In the genomic region with DNA sequence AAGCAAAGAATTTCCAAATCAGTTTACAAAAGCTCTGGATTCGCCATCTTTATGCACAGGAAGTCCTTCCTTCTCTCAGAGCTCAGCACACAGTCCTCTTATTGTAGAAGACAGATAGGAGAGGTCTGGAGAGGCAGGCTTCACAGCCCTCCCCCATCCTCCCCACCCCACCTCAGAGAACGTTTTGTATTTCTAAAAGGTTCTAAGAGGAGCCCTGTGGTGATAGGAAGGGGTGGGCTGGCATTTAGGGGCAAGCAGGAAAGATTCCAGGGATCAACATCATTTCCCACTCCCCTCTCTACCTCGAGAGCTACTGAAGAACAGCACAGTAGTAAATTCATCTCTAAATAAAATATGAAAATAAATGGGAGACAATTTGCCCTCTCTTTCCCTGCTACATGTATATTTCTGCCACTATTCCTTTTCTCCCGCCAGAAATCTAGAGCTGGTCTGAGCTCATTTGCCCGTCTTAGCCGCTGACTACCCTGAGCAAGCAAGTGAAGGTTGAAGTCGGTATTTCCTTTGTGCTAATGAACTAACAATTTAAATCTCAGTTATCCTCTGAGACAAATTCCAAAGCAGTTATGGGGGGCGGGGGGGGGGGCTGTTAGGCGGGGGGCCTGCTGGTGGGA, we compare ENCODE assay signal across 19 cellular contexts. TPM values are rescaled to one million over a fixed set of nuclear protein-coding genes. Genes with fewer than 3 reads are reported as not detected.
A peak's percentile ranks its signal among the peaks of the same experiment; 100 is the strongest.
DNase-seq lines count a peak whose midpoint lies in the region; ATAC-seq and TF ChIP-seq lines count a peak whose summit lies in the region.
"Had no signal": no experiment of that assay in that cellular context is flagged by ENCODE, and none has a peak within 500 bp of the region (broad histone marks: within the 10 kb centered on the region; RNA-seq: fewer than 3 reads in every experiment).

No MANE protein-coding gene starts in this region.

- TF ChIP-seq CTCF in Calu3 (IDR thresholded peaks at IDR 0.05; ENCODE audit: unreplicated experiment) (no peak), PC-3 (conservative IDR thresholded peaks at IDR 0.05; ENCODE audit: low read depth, low read length) (no peak)

- no peaks in the 10 kb centered on the region for H3F3A ChIP-seq in PC-3 (ENCODE audit: low read length, unreplicated experiment)

- no peaks in the 10 kb centered on the region for H4K20me1 ChIP-seq in PC-3 (ENCODE audit: low read length)

- H3K9me3 ChIP-seq in HUES48 (ENCODE audit: control insufficient read depth, insufficient read depth, low read length) = no peaks in the 10 kb centered on the region
- no peaks in the 10 kb centered on the region for H3K9me3 ChIP-seq in SK-N-MC (ENCODE audit: low read depth, low read length)
- no peaks in the 10 kb centered on the region for H3K9me3 ChIP-seq in PC-3 (ENCODE audit: low read length)
- H3K9me3 ChIP-seq: adrenal gland had no signal

- POLR2A ChIA-PET in PC-3 (lab: Charles Lee; ENCODE audit: unreplicated experiment) = interaction anchor here (0.6 kb wide), 1 partner anchor 1084 kb away, joined by 5 read pairs; no protein-coding TSS in a partner anchor
- POLR2A ChIA-PET in HEK293T (lab: Yijun Ruan, JAX) = interaction anchor here (0.6 to 1.5 kb wide), 2 partner anchors 53 to 85 kb away, joined by 3 read pairs; no protein-coding TSS in a partner anchor

- H3K9me3 Mint-ChIP-seq in Calu3 (ENCODE audit: low read depth, unreplicated experiment) = no peaks in the 10 kb centered on the region
- H3K9me3 Mint-ChIP-seq: effector memory CD8-positive, alpha-beta T cell had no signal

- no peaks in the 10 kb centered on the region for H3K4me1 Mint-ChIP-seq in Calu3 (ENCODE audit: low read depth, unreplicated experiment)
- H3K4me1 Mint-ChIP-seq: activated B cell treated with CpG ODN at 0.5 μM for 24 hours had no signal

- H2AFZ ChIP-seq in PC-3 (ENCODE audit: low read length) = no peak overlapping the region

- H3K36me3 Mint-ChIP-seq in Calu3 (ENCODE audit: insufficient read depth, unreplicated experiment) = peaks cover 45% of the 10 kb centered on the region

- H3K4me1 ChIP-seq in HUES48 (ENCODE audit: control insufficient read depth, insufficient read depth, low read length) = peaks cover 67% of the 10 kb centered on the region
- peaks cover 12% of the 10 kb centered on the region for H3K4me1 ChIP-seq in PC-3 (ENCODE audit: insufficient read depth, low read length)
- H3K4me1 ChIP-seq: adrenal gland had no signal

- H3K79me2 ChIP-seq in PC-3 (ENCODE audit: low read length) = peaks cover 3% of the 10 kb centered on the region

- BruUV-seq in Calu3 (replicated peaks; lab: Mats Ljungman, UMichigan) (no TSS peak), PC-3 (replicated peaks; lab: Mats Ljungman, UMichigan) (no TSS peak)

- DNase-seq in Calu3 (no peak), SK-N-MC (ENCODE audit: low read depth, low spot score) (no peak), left kidney (ENCODE audit: low read depth, low spot score) (peak; percentile 53), PC-3 (no peak), HEK293T (ENCODE audit: extremely low spot score) (no peak)
- DNase-seq in activated T-cell treated with anti-CD3 and anti-CD28 coated beads, Interleukin-2, amount 50 U/mL, for 48 hours = no peak
- DNase-seq in activated naive CD4-positive, alpha-beta T cell (lab: John Stamatoyannopoulos, UW) = no peak
- DNase-seq: activated B cell treated with CpG ODN at 0.5 μM for 24 hours; adrenal gland; CD4-positive, alpha-beta T cell; DND-41; effector memory CD8-positive, alpha-beta T cell; hippocampal formation; kidney glomerular epithelial cell; NCI-H2107; NCI-H82; stimulated activated naive CD8-positive, alpha-beta T cell treated with anti-CD3 and anti-CD28 coated beads, Interleukin-15, Interleukin-2, amounts not matched to agents 100 U/mL and 50 U/mL, for 24 hours had no signal

- peaks cover 98% of the 10 kb centered on the region for H3K27me3 ChIP-seq in HUES48 (ENCODE audit: control insufficient read depth, insufficient read depth, low read length)
- no peaks in the 10 kb centered on the region for H3K27me3 ChIP-seq in PC-3 (ENCODE audit: low read length)

- peak overlapping the region; percentile 41 for H3K27ac Mint-ChIP-seq in Calu3 (ENCODE audit: unreplicated experiment)
- H3K27ac Mint-ChIP-seq: activated B cell treated with CpG ODN at 0.5 μM for 24 hours; activated T-helper 1 cell treated with anti-CD3 and anti-CD28 coated beads, Interleukin-12 subunit alpha, Interleukin-12 subunit beta, Interleukin-2, Interleukin-4 antibody, amounts not matched to agents 30 ng/mL and 10 ng/mL and 1 ng/mL, durations not matched to agents 14 hours and 24 hours and 36 hours; CD4-positive, alpha-beta T cell; effector memory CD8-positive, alpha-beta T cell had no signal

- H3K9ac ChIP-seq in HUES48 (ENCODE audit: low read depth, low read length) (no peak overlapping the region), SK-N-MC (ENCODE audit: insufficient read length) (no peak overlapping the region), PC-3 (ENCODE audit: low read length) (no peak overlapping the region)

- no peak overlapping the region for H3K4me2 ChIP-seq in PC-3 (ENCODE audit: low read length)

- H3K4me3 ChIP-seq in HUES48 (ENCODE audit: low read depth, low read length) (peak overlapping the region; percentile 32), SK-N-MC (no peak overlapping the region), PC-3 (ENCODE audit: low read length) (no peak overlapping the region)
- H3K4me3 ChIP-seq: adrenal gland had no signal

- intact Hi-C loops in Calu3 (cut with micrococcal nuclease; ENCODE audit: unreplicated experiment) (no loop called here), PC-3 (cut with micrococcal nuclease) (no loop called here)

- no peak for ATAC-seq in PC-3
- ATAC-seq: effector memory CD8-positive, alpha-beta T cell; stimulated activated naive CD8-positive, alpha-beta T cell treated with anti-CD3 and anti-CD28 coated beads, Interleukin-15, Interleukin-2, amounts not matched to agents 100 U/mL and 50 U/mL, for 24 hours had no signal

- no peak overlapping the region for H3K4me3 Mint-ChIP-seq in Calu3 (ENCODE audit: low read depth, unreplicated experiment)
- H3K4me3 Mint-ChIP-seq: activated B cell treated with CpG ODN at 0.5 μM for 24 hours; activated T-helper 1 cell treated with anti-CD3 and anti-CD28 coated beads, Interleukin-12 subunit alpha, Interleukin-12 subunit beta, Interleukin-2, Interleukin-4 antibody, amounts not matched to agents 30 ng/mL and 10 ng/mL and 1 ng/mL, durations not matched to agents 14 hours and 24 hours and 36 hours; CD4-positive, alpha-beta T cell; effector memory CD8-positive, alpha-beta T cell had no signal

- H3K36me3 ChIP-seq in HUES48 (ENCODE audit: control insufficient read depth, insufficient read depth, low read length) = no peaks in the 10 kb centered on the region
- peaks cover 35% of the 10 kb centered on the region for H3K36me3 ChIP-seq in SK-N-MC (ENCODE audit: insufficient read depth, low read length)
- peaks cover 36% of the 10 kb centered on the region for H3K36me3 ChIP-seq in PC-3 (ENCODE audit: low read depth, low read length)
- H3K36me3 ChIP-seq: adrenal gland had no signal

- CTCF ChIA-PET in Calu3 (lab: Charles Lee) (no interaction called here), PC-3 (lab: Charles Lee) (interaction anchor here (0.6 kb wide), 1 partner anchor 222 kb away, joined by 5 read pairs; no protein-coding TSS in a partner anchor), HEK293T (lab: Yijun Ruan, JAX) (no interaction called here)

- no peaks in the 10 kb centered on the region for H3K27me3 Mint-ChIP-seq in Calu3 (ENCODE audit: unreplicated experiment)

- no peaks in the 10 kb centered on the region for H3K9me2 ChIP-seq in PC-3 (replicated peaks; ENCODE audit: low read length)

- H3K27ac ChIP-seq in HUES48 (ENCODE audit: low read depth, low read length) (no peak overlapping the region), SK-N-MC (peak overlapping the region; percentile 73), PC-3 (ENCODE audit: low read length) (no peak overlapping the region)
- H3K27ac ChIP-seq: adrenal gland had no signal

TF ChIP-seq in HEK293T, 16 proteins besides CTCF, POLR2A, EP300 and RAD21:
- TF ChIP-seq BHLHE40 (IDR thresholded peaks at IDR 0.05; ENCODE audit: borderline replicate concordance) = no peak
TF ChIP-seq in HEK293T: peak in this region for 0.

RNA-seq across cellular contexts. Expression of gene TFAP2A, which starts 18.8 kb away (rescaled TPM):
- 74.7 and 77.0 TPM in 2 replicates for total RNA-seq in Calu3 (2022)
- total RNA-seq in PC-3 (2014; rRNA removed) = 29.4 and 35.5 TPM in 2 replicates
- total RNA-seq: activated B cell treated with CpG ODN at 0.5 μM for 24 hours; activated T-helper 1 cell treated with anti-CD3 and anti-CD28 coated beads, Interleukin-12 subunit alpha, Interleukin-12 subunit beta, Interleukin-2, Interleukin-4 antibody, amounts not matched to agents 30 ng/mL and 10 ng/mL and 1 ng/mL, durations not matched to agents 14 hours and 24 hours and 36 hours had no signal
